Comparison of ENCODE assay signal across 11 cellular contexts in the genomic region with DNA sequence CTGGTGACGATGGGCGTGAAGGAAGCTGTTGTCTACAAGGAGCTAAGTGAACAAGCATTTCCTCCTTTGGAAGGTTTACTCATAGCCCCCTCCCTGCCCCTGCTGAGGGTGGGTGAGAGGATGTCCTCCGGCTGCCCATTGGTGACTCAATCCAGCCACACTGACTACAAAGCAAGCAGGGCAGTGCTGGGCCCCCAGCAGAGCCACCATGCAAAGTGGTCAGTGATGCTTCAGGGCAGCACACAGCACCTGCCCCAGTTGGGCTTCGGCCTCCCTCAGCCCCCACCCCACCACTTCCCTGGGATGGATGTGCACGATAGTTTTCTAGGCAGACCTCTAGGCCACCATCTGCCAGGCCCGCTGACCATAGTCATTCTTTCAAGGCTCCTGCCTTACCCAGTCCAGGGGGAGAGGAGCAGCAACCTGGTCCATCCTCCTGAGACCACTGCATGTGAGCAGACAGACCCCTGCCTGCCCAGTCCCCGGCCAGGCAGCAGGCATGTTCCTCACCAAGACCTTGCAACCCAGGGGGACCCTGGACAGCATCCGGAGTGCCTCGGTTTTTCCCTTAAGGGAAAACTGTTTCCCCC.
DNase-seq lines count a peak whose midpoint lies in the region; ATAC-seq and TF ChIP-seq lines count a peak whose summit lies in the region.
"Had no signal": no experiment of that assay in that cellular context is flagged by ENCODE, and none has a peak within 500 bp of the region (broad histone marks: within the 10 kb centered on the region; RNA-seq: fewer than 3 reads in every experiment).

No MANE protein-coding gene starts in this region.

- H3K27me3 Mint-ChIP-seq in CD8-positive, alpha-beta T cell (ENCODE audit: low read depth), result no peaks in the 10 kb centered on the region
- H3K27me3 Mint-ChIP-seq: T-cell had no signal

- CTCF ChIA-PET in CD8-positive, alpha-beta T cell (lab: Charles Lee), result no interaction called here

- H3K4me3 Mint-ChIP-seq in CD8-positive, alpha-beta T cell, result no peak overlapping the region
- H3K4me3 Mint-ChIP-seq: T-cell had no signal

- H3K27ac ChIP-seq in CD8-positive, alpha-beta T cell (ENCODE audit: low read depth, low read length), result no peak overlapping the region

- peak; percentile 13 for DNase-seq in AG09309 (ENCODE audit: low read depth)
- DNase-seq in T1000 (lab: John Stamatoyannopoulos, UW), result peak; percentile 56
- peak; percentile 41 for DNase-seq in fibroblast of the aortic adventitia (ENCODE audit: low read depth)
- peak; percentile 10 for DNase-seq in pons (ENCODE audit: low spot score)
- no peak for DNase-seq in SKM-1 (lab: John Stamatoyannopoulos, UW; ENCODE audit: unreplicated experiment)
- no peak for DNase-seq in activated naive CD4-positive, alpha-beta T cell (lab: John Stamatoyannopoulos, UW)
- no peak for DNase-seq in CD8-positive, alpha-beta T cell
- no peak for DNase-seq in SKM-1 treated with dmso at 0.1 percent for 144 hours (lab: John Stamatoyannopoulos, UW; ENCODE audit: unreplicated experiment)
- DNase-seq: activated gamma-delta T cell, NCI-H187 treated with DMSO at 0.1 percent for 48 hours had no signal

- H3K27me3 ChIP-seq in CD8-positive, alpha-beta T cell (ENCODE audit: insufficient read depth, low read length), result no peaks in the 10 kb centered on the region

- intact Hi-C loops in CD8-positive, alpha-beta T cell (cut with DNase I, micrococcal nuclease), result no loop called here

- POLR2A ChIA-PET in CD8-positive, alpha-beta T cell (lab: Charles Lee), result no interaction called here

- peaks cover 42% of the 10 kb centered on the region for H3K36me3 Mint-ChIP-seq in CD8-positive, alpha-beta T cell

- H3K4me3 ChIP-seq in AG09309 (ENCODE audit: control insufficient read depth, low read depth, low read length) (no peak overlapping the region), fibroblast of the aortic adventitia (ENCODE audit: low read depth, low read length) (no peak overlapping the region)
- no peak overlapping the region for H3K4me3 ChIP-seq in CD8-positive, alpha-beta T cell (ENCODE audit: low read depth, low read length)

- no peaks in the 10 kb centered on the region for H3K9me3 Mint-ChIP-seq in CD8-positive, alpha-beta T cell
- H3K9me3 Mint-ChIP-seq: T-cell had no signal

- TF ChIP-seq CTCF in AG09309 (IDR thresholded peaks at IDR 0.05; ENCODE audit: control insufficient read depth, insufficient read depth, low read depth, low read length, missing control alignments) (no peak), fibroblast of the aortic adventitia (IDR thresholded peaks at IDR 0.05; ENCODE audit: insufficient read depth, low read length) (no peak)
- no peak for TF ChIP-seq CTCF in CD8-positive, alpha-beta T cell (IDR thresholded peaks at IDR 0.05)

- H3K4me1 ChIP-seq in CD8-positive, alpha-beta T cell (ENCODE audit: insufficient read depth, low read length), result no peaks in the 10 kb centered on the region

- H3K4me1 Mint-ChIP-seq in CD8-positive, alpha-beta T cell (ENCODE audit: low read depth), result no peaks in the 10 kb centered on the region
- H3K4me1 Mint-ChIP-seq: T-cell had no signal

- peaks cover 15% of the 10 kb centered on the region for H3K36me3 ChIP-seq in CD8-positive, alpha-beta T cell (ENCODE audit: insufficient read depth, low read length)

- ATAC-seq in CD8-positive, alpha-beta T cell, result no peak
- ATAC-seq: T-cell had no signal

- no peaks in the 10 kb centered on the region for H3K9me3 ChIP-seq in CD8-positive, alpha-beta T cell (ENCODE audit: low read length)

- no peak overlapping the region for H3K27ac Mint-ChIP-seq in CD8-positive, alpha-beta T cell
- H3K27ac Mint-ChIP-seq: T-cell had no signal

Comparison
In these comparisons a context has a peak if more than half of its experiments do, and no peak if none do; other contexts are left out.
1. DNase-seq: peak in AG09309 (single experiment), T1000 (single experiment), fibroblast of the aortic adventitia (single experiment) and pons (single experiment); none in SKM-1 (single experiment), activated naive CD4-positive, alpha-beta T cell (0 of 4), CD8-positive, alpha-beta T cell (0 of 7) and SKM-1 treated with dmso at 0.1 percent for 144 hours (single experiment).